Comparison of ENCODE assay signal across 22 cellular contexts in the genomic region with DNA sequence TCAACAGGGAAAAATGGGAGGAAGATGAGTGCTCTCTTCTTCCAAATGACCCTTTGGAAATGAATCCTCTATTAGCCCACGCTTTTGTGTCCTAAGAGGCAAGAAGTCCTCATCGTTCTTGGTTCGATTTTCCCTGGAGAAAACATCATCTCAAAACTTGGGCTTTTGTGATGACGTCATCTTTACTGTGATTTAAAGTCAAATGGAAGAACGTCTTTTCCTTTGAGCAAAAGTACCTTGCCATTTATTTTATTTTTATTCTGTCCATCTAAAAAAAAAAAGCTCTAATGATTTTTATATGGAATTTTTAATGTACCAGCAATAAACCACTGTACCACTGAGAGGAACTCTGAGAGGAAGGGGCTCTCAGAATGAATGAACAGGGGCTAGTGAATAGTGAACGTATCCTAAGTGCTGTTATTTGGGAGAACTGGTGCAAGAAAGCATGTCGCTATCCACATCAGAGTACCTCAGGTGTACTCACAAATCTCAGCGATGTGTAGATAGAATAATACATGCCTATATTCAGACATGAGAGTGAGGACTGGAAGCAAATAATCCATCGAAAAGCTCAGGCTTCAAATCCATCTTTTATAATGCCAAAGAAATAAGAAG.
DNase-seq lines count a peak whose midpoint lies in the region; FAIRE-seq and TF ChIP-seq lines count a peak whose summit lies in the region.
"Had no signal": no experiment of that assay in that cellular context is flagged by ENCODE, and none has a peak within 500 bp of the region (broad histone marks: within the 10 kb centered on the region; RNA-seq: fewer than 3 reads in every experiment).

No MANE protein-coding gene starts in this region.

- no peaks in the 10 kb centered on the region for H3K27me3 ChIP-seq in SJCRH30
- no peaks in the 10 kb centered on the region for H3K27me3 ChIP-seq in endothelial cell of umbilical vein (ENCODE audit: control insufficient read depth in 2 of 2, insufficient read depth in 2 of 2, low read length in 2 of 2)
- no peaks in the 10 kb centered on the region for H3K27me3 ChIP-seq in parathyroid adenoma (ENCODE audit: control insufficient read depth, insufficient read depth, low read length)
- H3K27me3 ChIP-seq: tibial nerve had no signal

- H3K9ac ChIP-seq in endothelial cell of umbilical vein (replicated peaks; ENCODE audit: extremely low read depth, insufficient read depth, low read length) (peak overlapping the region; percentile 74), parathyroid adenoma (no peak overlapping the region)

- DNase-seq in SJCRH30 (no peak), endothelial cell of umbilical vein (ENCODE audit: low read depth, low spot score) (no peak), NCI-H2029 (lab: John Stamatoyannopoulos, UW) (no peak), AG08396 (ENCODE audit: low spot score) (no peak), KBM-7 (no peak)
- DNase-seq: activated B cell treated with CpG ODN at 0.5 μM for 24 hours; activated CD4-positive, alpha-beta T cell treated with anti-CD3 and anti-CD28 coated beads, Interleukin-2, amount 50 U/mL, for 48 hours; activated effector memory CD4-positive, alpha-beta T cell treated with Interleukin-2 at 50 U/mL for 16 hours; activated naive CD8-positive, alpha-beta T cell treated with anti-CD3 and anti-CD28 coated beads, Interleukin-2, amount 10 ng/mL, durations not matched to agents 7 days and 5 days; Kasumi-1; NCI-H1092 treated with DMSO at 0.1 percent for 48 hours; NCI-H2081; NCI-H510A; stimulated activated CD4-positive, alpha-beta T cell treated with anti-CD3 and anti-CD28 coated beads, Interleukin-2, amount 100 ng/mL, for 48 hours; stimulated activated naive CD4-positive, alpha-beta T cell treated with Interleukin-2 at 50 U/mL for 16 hours; T-helper 9 cell had no signal

- TSS peak; percentile 10 for BruUV-seq in endothelial cell of umbilical vein (replicated peaks; lab: Mats Ljungman, UMichigan)

- no peak for TF ChIP-seq POLR2A in endothelial cell of umbilical vein (IDR thresholded peaks at IDR 0.05; ENCODE audit: low read depth, low read length)

- no peak overlapping the region for H2AFZ ChIP-seq in endothelial cell of umbilical vein (ENCODE audit: low read depth, low read length)
- H2AFZ ChIP-seq in parathyroid adenoma, result peak overlapping the region; percentile 34

- H3K79me2 ChIP-seq in endothelial cell of umbilical vein (ENCODE audit: control insufficient read depth, insufficient read depth, low read length), result peaks cover 60% of the 10 kb centered on the region
- H3K79me2 ChIP-seq in parathyroid adenoma, result no peaks in the 10 kb centered on the region

- H3K4me3 ChIP-seq in HEK293 (ENCODE audit: low read depth, low read length), result no peak overlapping the region
- peak overlapping the region; percentile 49 for H3K4me3 ChIP-seq in SJCRH30
- H3K4me3 ChIP-seq in endothelial cell of umbilical vein (replicated peaks in 1 of 3; ENCODE audit: insufficient read depth in 1 of 3, low read depth in 1 of 3, low read length in 3 of 3), result peak overlapping the region in 1 of 3 experiments; percentile 39
- H3K4me3 ChIP-seq in parathyroid adenoma (ENCODE audit: low read depth, low read length), result no peak overlapping the region
- H3K4me3 ChIP-seq: HAP-1, prostate gland had no signal

- H3K9me3 ChIP-seq in HEK293 (ENCODE audit: control insufficient read depth, insufficient read depth, low read depth, low read length), result no peaks in the 10 kb centered on the region
- H3K9me3 ChIP-seq in SJCRH30 (replicated peaks), result no peaks in the 10 kb centered on the region
- no peaks in the 10 kb centered on the region for H3K9me3 ChIP-seq in endothelial cell of umbilical vein (replicated peaks; ENCODE audit: control insufficient read depth, insufficient read depth, low read length)
- no peaks in the 10 kb centered on the region for H3K9me3 ChIP-seq in parathyroid adenoma (ENCODE audit: control insufficient read depth, low read length)
- H3K9me3 ChIP-seq: HAP-1, heart left ventricle, prostate gland, tibial nerve had no signal

- intact Hi-C loops in endothelial cell of umbilical vein (cut with micrococcal nuclease), result loop anchor here (5.0 kb wide), 2 partner anchors 292 to 642 kb away; no protein-coding TSS in a partner anchor

- H3K36me3 ChIP-seq in HEK293 (ENCODE audit: control insufficient read depth in 2 of 2, insufficient read depth in 1 of 2, low read length in 2 of 2) (no peaks in the 10 kb centered on the region), SJCRH30 (peaks cover 6% of the 10 kb centered on the region; the same call in 1 of the 2 replicates), endothelial cell of umbilical vein (ENCODE audit: control insufficient read depth in 2 of 2, extremely low read depth in 1 of 2, insufficient read depth in 2 of 2, low read length in 2 of 2) (peaks cover 0 to 5% of the 10 kb centered on the region in 2 experiments), parathyroid adenoma (ENCODE audit: control insufficient read depth, insufficient read depth, low read length) (no peaks in the 10 kb centered on the region)
- H3K36me3 ChIP-seq: HAP-1, heart left ventricle, prostate gland, tibial nerve had no signal

- no peaks in the 10 kb centered on the region for H3K9me1 ChIP-seq in endothelial cell of umbilical vein (replicated peaks; ENCODE audit: control insufficient read depth, extremely low read depth, insufficient read depth, low read length)

- in situ Hi-C loops in KBM-7 (cut with MboI; ENCODE audit: low pct_unique_long_range_greater_than_20kb, low sequenced_read_pairs), result no loop called here

- dilution Hi-C loops in endothelial cell of umbilical vein (cut with MboI; ENCODE audit: extremely low pct_ligation_motif_present, low sequenced_read_pairs), result no loop called here

- H3K4me1 ChIP-seq in HEK293 (ENCODE audit: control insufficient read depth, insufficient read depth, low read length) (peaks cover 13% of the 10 kb centered on the region), SJCRH30 (peaks cover 27% of the 10 kb centered on the region), endothelial cell of umbilical vein (ENCODE audit: control insufficient read depth, extremely low read depth, insufficient read depth, low read length) (peaks cover 71% of the 10 kb centered on the region), parathyroid adenoma (no peaks in the 10 kb centered on the region)
- H3K4me1 ChIP-seq: prostate gland had no signal

- H3K27ac ChIP-seq in HEK293 (ENCODE audit: extremely low read depth, low read depth, low read length) (0 out of 2 replicates have a peak overlapping the region, but pooled peaks have one; percentile 7), SJCRH30 (peak overlapping the region; percentile 83), endothelial cell of umbilical vein (ENCODE audit: insufficient read depth, low read depth, low read length) (peak overlapping the region; percentile 96), parathyroid adenoma (no peak overlapping the region)
- H3K27ac ChIP-seq: heart left ventricle, prostate gland had no signal

- H3K4me2 ChIP-seq in endothelial cell of umbilical vein (ENCODE audit: insufficient read depth, low read length) (peak overlapping the region; percentile 88), parathyroid adenoma (ENCODE audit: low read length) (peak overlapping the region; percentile 36)

- CTCF ChIA-PET in HEK293 (lab: Yijun Ruan, JAX), result no interaction called here
- CTCF ChIA-PET in endothelial cell of umbilical vein (lab: Charles Lee), result interaction anchor here (0.7 to 2.5 kb wide), 11 partner anchors 9 to 118 kb away, joined by 3 to 18 read pairs (median 4); no protein-coding TSS in a partner anchor

- TF ChIP-seq CTCF in HEK293 (tag by site-specific recombination; IDR thresholded peaks at IDR 0.05), result no peak
- TF ChIP-seq CTCF in endothelial cell of umbilical vein (IDR thresholded peaks at IDR 0.05; ENCODE audit: extremely low read depth in 1 of 2, insufficient read depth in 1 of 2, low read depth in 1 of 2, low read length in 2 of 2), result no peak
- TF ChIP-seq CTCF in parathyroid adenoma (IDR thresholded peaks at IDR 0.05), result no peak

- no peak for FAIRE-seq in endothelial cell of umbilical vein (lab: Jason Lieb, UNC)

- POLR2A ChIA-PET in HEK293 (lab: Yijun Ruan, JAX), result no interaction called here
- POLR2A ChIA-PET in endothelial cell of umbilical vein (lab: Charles Lee), result interaction anchor here (1.7 kb wide), 1 partner anchor 13 kb away, joined by 5 read pairs; no protein-coding TSS in a partner anchor

- H4K20me1 ChIP-seq in endothelial cell of umbilical vein (replicated peaks; ENCODE audit: control insufficient read depth, extremely low read depth, insufficient read depth, low read length), result no peaks in the 10 kb centered on the region

TF ChIP-seq in HEK293, 187 proteins besides CTCF, POLR2A, EP300 and RAD21 (continues in another document):
- TF ChIP-seq ZNF555 (tag by site-specific recombination; conservative IDR thresholded peaks at IDR 0.05), result no peak
- TF ChIP-seq ZNF654 (tag by site-specific recombination; IDR thresholded peaks at IDR 0.05; ENCODE audit: low read depth), result no peak
- no peak for TF ChIP-seq ZNF19 (tag by site-specific recombination; IDR thresholded peaks at IDR 0.05; ENCODE audit: low read depth)
- no peak for TF ChIP-seq HOXA7 (CRISPR knock-in tag; IDR thresholded peaks at IDR 0.05; ENCODE audit: borderline replicate concordance)
- TF ChIP-seq GLI4 (tag by site-specific recombination; IDR thresholded peaks at IDR 0.05), result no peak
- no peak for TF ChIP-seq ZBTB48 (tag by site-specific recombination; IDR thresholded peaks at IDR 0.05)
- TF ChIP-seq ZNF324 (tag by site-specific recombination; IDR thresholded peaks at IDR 0.05), result no peak
- TF ChIP-seq ZNF354C (tag by site-specific recombination; IDR thresholded peaks at IDR 0.05; ENCODE audit: borderline replicate concordance, low read depth), result no peak

TF ChIP-seq in endothelial cell of umbilical vein, 7 proteins besides CTCF, POLR2A, EP300 and RAD21:
- TF ChIP-seq GATA2 (IDR thresholded peaks at IDR 0.05; ENCODE audit: insufficient read depth, insufficient read length, low read depth, low read length) (no peak), JUN (IDR thresholded peaks at IDR 0.05; ENCODE audit: borderline replicate concordance, insufficient read depth, insufficient read length, low read depth) (peak; percentile 59)
TF ChIP-seq in endothelial cell of umbilical vein: peak in this region for 1.
